ENCODE assay signal across 13 cellular contexts in genomic region chr5:100787648-100788047, GRCh38.
A peak's percentile ranks its signal among the peaks of the same experiment; 100 is the strongest.
DNase-seq lines count a peak whose midpoint lies in the region; ATAC-seq, FAIRE-seq and TF ChIP-seq lines count a peak whose summit lies in the region.
"Had no signal": no experiment of that assay in that cellular context is flagged by ENCODE, and none has a peak within 500 bp of the region (broad histone marks: within the 10 kb centered on the region; RNA-seq: fewer than 3 reads in every experiment).

No MANE protein-coding gene starts in this region.

- BruUV-seq in K562 (replicated peaks; lab: Mats Ljungman, UMichigan): no TSS peak

- no peak overlapping the region for H2AFZ ChIP-seq in K562 (ENCODE audit: low read depth, low read length)
- H2AFZ ChIP-seq: parathyroid adenoma had no signal

- DNase-seq in K562 (ENCODE audit: extremely low read depth in 1 of 4, low spot score in 3 of 4): no peak
- DNase-seq in NCI-H1092 (lab: John Stamatoyannopoulos, UW): no peak
- DNase-seq in NCI-H524 treated with DMSO at 0.1 percent for 48 hours (lab: John Stamatoyannopoulos, UW): no peak
- DNase-seq in stimulated activated CD4-positive, alpha-beta T cell treated with anti-CD3 and anti-CD28 coated beads, Interleukin-4, amount 100 ng/mL, for 24 hours: no peak
- no peak for DNase-seq in sigmoid colon
- DNase-seq: NCI-H187 treated with DMSO at 0.1 percent for 48 hours, T1000 had no signal

- H3K36me3 ChIP-seq in K562 (ENCODE audit: control insufficient read depth, insufficient read depth, low read length) (no peaks in the 10 kb centered on the region), sigmoid colon (no peaks in the 10 kb centered on the region)

- H3K4me2 ChIP-seq in K562 (ENCODE audit: insufficient read depth, low read length): no peak overlapping the region

- 0% methylated on average over 2 of the region's 2 CpGs for WGBS in K562 (ENCODE audit: insufficient coverage, low coverage, missing lambda C conversion rate)
- 91 to 95% methylated on average over 2 of the region's 2 CpGs for WGBS in sigmoid colon, 2 donors

- H3K9me1 ChIP-seq in K562 (ENCODE audit: control insufficient read depth, insufficient read depth, low read length): no peaks in the 10 kb centered on the region

- no peaks in the 10 kb centered on the region for H3K9me3 ChIP-seq in K562 (replicated peaks; ENCODE audit: control insufficient read depth, insufficient read depth, low read depth, low read length)
- H3K9me3 ChIP-seq in sigmoid colon: no peaks in the 10 kb centered on the region

- CTCF ChIA-PET in K562 (lab: Yijun Ruan, JAX; ENCODE audit: low intra/inter-chr PET ratio): no interaction called here

- TF ChIP-seq EP300 in K562 (IDR thresholded peaks at IDR 0.05; ENCODE audit: low read length) (no peak), sigmoid colon (IDR thresholded peaks at IDR 0.05) (no peak)

- TF ChIP-seq POLR2A in K562 (conservative IDR thresholded peaks at IDR 0.05) (no peak), sigmoid colon (IDR thresholded peaks at IDR 0.05) (no peak)

- POLR2A ChIA-PET in K562 (lab: Yijun Ruan, JAX): no interaction called here

- H3K27ac ChIP-seq in K562 (ENCODE audit: extremely low read depth, low read depth, low read length): no peak overlapping the region
- no peak overlapping the region for H3K27ac ChIP-seq in sigmoid colon
- H3K27ac ChIP-seq: parathyroid adenoma had no signal

- ATAC-seq in GM18873 (IDR thresholded peaks at IDR 0.05; ENCODE audit: low FRiP score, unreplicated experiment): peak; percentile 78
- peak; percentile 74 for ATAC-seq in GM21619 (IDR thresholded peaks at IDR 0.05; ENCODE audit: unreplicated experiment)
- peak; percentile 60 for ATAC-seq in HG03097 (IDR thresholded peaks at IDR 0.05; ENCODE audit: low FRiP score, unreplicated experiment)
- ATAC-seq in K562: no peak

- H3K4me3 ChIP-seq in K562: no peak overlapping the region
- no peak overlapping the region for H3K4me3 ChIP-seq in sigmoid colon

- TF ChIP-seq CTCF in K562 (IDR thresholded peaks at IDR 0.05 in 2 of 3, conservative IDR thresholded peaks at IDR 0.05 in 1 of 3; ENCODE audit: insufficient read depth in 2 of 3, low read depth in 1 of 3, low read length in 3 of 3) (no peak), sigmoid colon (IDR thresholded peaks at IDR 0.05) (no peak)

- no peak for FAIRE-seq in K562 (lab: Jason Lieb, UNC)
- FAIRE-seq: endometrium, RCC 7860 had no signal

- H3K4me1 ChIP-seq in K562 (replicated peaks in 1 of 2; ENCODE audit: control insufficient read depth in 2 of 2, insufficient read depth in 2 of 2, low read length in 2 of 2): no peaks in the 10 kb centered on the region
- no peaks in the 10 kb centered on the region for H3K4me1 ChIP-seq in sigmoid colon
- H3K4me1 ChIP-seq: parathyroid adenoma had no signal

- TF ChIP-seq RAD21 in K562 (CRISPR knock-in tag; conservative IDR thresholded peaks at IDR 0.05 in 1 of 2, IDR thresholded peaks at IDR 0.05 in 1 of 2): no peak

- H3K27me3 ChIP-seq in K562 (ENCODE audit: control insufficient read depth in 2 of 2, insufficient read depth in 2 of 2, low read length in 2 of 2) (no peaks in the 10 kb centered on the region), sigmoid colon (no peaks in the 10 kb centered on the region)

- in situ Hi-C loops in K562 (cut with MboI): no loop called here

- no peaks in the 10 kb centered on the region for H4K20me1 ChIP-seq in K562 (replicated peaks; ENCODE audit: control insufficient read depth, insufficient read depth, low read length)

- no peak overlapping the region for H3K9ac ChIP-seq in K562 (ENCODE audit: insufficient read depth in 1 of 2, low read depth in 2 of 2, low read length in 2 of 2)
- H3K9ac ChIP-seq: parathyroid adenoma had no signal

- intact Hi-C loops in K562 (cut with micrococcal nuclease) (no loop called here), sigmoid colon (cut with DNase I) (no loop called here)

- H3K79me2 ChIP-seq in K562 (ENCODE audit: control insufficient read depth, insufficient read depth, low read length): no peaks in the 10 kb centered on the region
- H3K79me2 ChIP-seq: parathyroid adenoma had no signal

TF ChIP-seq in K562, 482 proteins besides CTCF, POLR2A, EP300 and RAD21:
- TF ChIP-seq CBX2 (IDR thresholded peaks at IDR 0.05; ENCODE audit: insufficient read depth, low read length, poor library complexity, severe bottlenecking) (no peak), TRIM28 (IDR thresholded peaks at IDR 0.05) (no peak), ZNF75A (CRISPR knock-in tag; IDR thresholded peaks at IDR 0.05) (no peak), ZNF316 (IDR thresholded peaks at IDR 0.05) (0 out of 2 replicates have a peak, but pooled peaks have one; percentile 4), KLF6 (CRISPR knock-in tag; IDR thresholded peaks at IDR 0.05; ENCODE audit: borderline replicate concordance) (no peak)
